Comparison of ENCODE assay signal across 1 cellular context in the genomic region with DNA sequence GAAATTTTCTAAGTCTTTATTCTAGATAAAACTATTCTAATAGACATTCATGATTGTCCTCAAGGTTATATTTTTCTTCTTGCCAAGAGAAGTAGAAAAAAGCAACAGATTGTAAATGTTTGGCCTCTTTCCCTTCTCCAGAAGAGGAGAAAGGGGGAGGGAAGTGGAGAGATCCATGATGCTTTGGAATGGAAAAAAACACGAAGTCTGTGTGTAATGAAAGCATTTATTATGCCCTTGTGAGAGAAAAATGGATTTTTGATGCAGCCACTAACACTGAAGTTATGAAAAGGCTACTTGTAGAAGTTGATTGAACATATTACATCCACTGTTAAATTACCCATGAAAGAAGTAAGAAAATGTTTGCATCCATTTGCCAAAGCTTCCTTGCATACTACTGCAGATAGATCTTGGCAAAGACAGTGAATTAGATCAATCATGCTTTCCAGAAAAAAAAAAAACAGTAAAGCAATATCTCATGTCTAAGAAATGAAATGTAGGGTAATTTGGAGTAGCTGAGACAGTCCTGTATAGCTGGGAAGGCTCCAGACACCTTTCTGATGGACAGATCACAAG.
TF ChIP-seq lines count a peak whose summit lies in the region.

No MANE protein-coding gene starts in this region.

TF ChIP-seq in SK-N-SH, 30 proteins besides CTCF, POLR2A, EP300 and RAD21 (continued from another document):
- TF ChIP-seq USF1 (IDR thresholded peaks at IDR 0.05; ENCODE audit: borderline replicate concordance, low read depth) (no peak), IRF3 (IDR thresholded peaks at IDR 0.05; ENCODE audit: low read depth, low read length) (no peak)
TF ChIP-seq in SK-N-SH: peak in this region for 0.
